Comparison of ENCODE assay signal across 39 cellular contexts in the genomic region with DNA sequence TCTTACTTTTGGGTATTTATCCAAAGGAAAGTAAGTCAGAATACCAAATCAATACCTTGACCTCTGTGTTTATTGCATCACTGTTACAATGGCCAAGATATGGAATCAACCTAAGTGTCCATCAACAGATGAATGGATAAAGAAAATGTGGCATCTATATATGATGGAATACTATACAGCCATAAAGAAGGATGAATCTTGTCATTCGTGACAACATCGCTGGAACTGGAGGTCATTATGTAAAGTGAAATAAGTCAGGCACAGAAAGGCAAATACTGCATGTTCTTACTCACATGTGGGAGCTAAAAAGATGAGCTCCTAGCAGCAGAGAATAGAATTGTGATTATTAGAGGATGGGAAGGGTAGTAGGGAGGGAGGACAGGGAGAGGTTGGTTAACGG. TPM values are rescaled to one million over a fixed set of nuclear protein-coding genes. Genes with fewer than 3 reads are reported as not detected.
A peak's percentile ranks its signal among the peaks of the same experiment; 100 is the strongest.
DNase-seq lines count a peak whose midpoint lies in the region; ATAC-seq, FAIRE-seq and TF ChIP-seq lines count a peak whose summit lies in the region.
"Had no signal": no experiment of that assay in that cellular context is flagged by ENCODE, and none has a peak within 500 bp of the region (broad histone marks: within the 10 kb centered on the region; RNA-seq: fewer than 3 reads in every experiment).

No MANE protein-coding gene starts in this region.

- H3K27me3 ChIP-seq in HepG2 (ENCODE audit: control insufficient read depth in 1 of 2, insufficient read depth in 2 of 2, low read length in 2 of 2) (peaks cover 2 to 5% of the 10 kb centered on the region in 2 experiments; a peak in 2 of 5 replicates), right lobe of liver (no peaks in the 10 kb centered on the region), K562 (ENCODE audit: control insufficient read depth in 2 of 2, insufficient read depth in 2 of 2, low read length in 2 of 2) (peaks cover 9 to 21% of the 10 kb centered on the region in 2 experiments; a peak in 3 of 5 replicates)
- H3K27me3 ChIP-seq: BE2C; BLaER1; BLaER1 treated with 17β-estradiol and CSF1 and Interleukin-3, amounts not matched to agents 10 nM and 100 nM had no signal

- H3K79me2 ChIP-seq in HepG2 (ENCODE audit: insufficient read depth, low read length) (no peaks in the 10 kb centered on the region), K562 (ENCODE audit: control insufficient read depth, insufficient read depth, low read length) (no peaks in the 10 kb centered on the region)

- H3K4me2 ChIP-seq in HepG2 (ENCODE audit: low read depth, low read length) (no peak overlapping the region), K562 (ENCODE audit: insufficient read depth, low read length) (no peak overlapping the region)
- H3K4me2 ChIP-seq: A549; BLaER1; BLaER1 treated with 17β-estradiol and CSF1 and Interleukin-3, amounts not matched to agents 10 nM and 100 nM had no signal

- no TSS peak for BruUV-seq in HepG2 (replicated peaks; lab: Mats Ljungman, UMichigan)
- BruUV-seq in K562 (replicated peaks; lab: Mats Ljungman, UMichigan) = no TSS peak

- WGBS in HepG2 (ENCODE audit: low lambda C conversion rate) = 58% methylated on average over 3 of the region's 3 CpGs
- 63% methylated on average over 3 of the region's 3 CpGs for WGBS in right lobe of liver (ENCODE audit: insufficient coverage, low coverage, low lambda C conversion rate, missing lambda C conversion rate)
- 3% methylated on average over 3 of the region's 3 CpGs for WGBS in K562 (ENCODE audit: insufficient coverage, low coverage, missing lambda C conversion rate)

- DNase-seq in HepG2 (ENCODE audit: low spot score) = no peak
- no peak for DNase-seq in right lobe of liver
- no peak for DNase-seq in GM19239 (ENCODE audit: insufficient read length, low spot score)
- no peak for DNase-seq in K562 (ENCODE audit: extremely low read depth in 1 of 4, low spot score in 3 of 4)
- no peak for DNase-seq in hypothalamus (lab: John Stamatoyannopoulos, UW)
- no peak for DNase-seq in ureter (ENCODE audit: low spot score)
- DNase-seq in activated CD4-positive, alpha-beta T cell treated with anti-CD3 and anti-CD28 coated beads for 48 hours = no peak
- DNase-seq: 8988T; ACHN; AML-193; BE2C; C1 segment of cervical spinal cord; Caco-2; Calu3; CD4-positive, alpha-beta memory T cell; CD4-positive, alpha-beta T cell; CD4-positive, CD25-positive, alpha-beta regulatory T cell; CD8-positive, alpha-beta memory T cell; CD8-positive, alpha-beta T cell; COR-L47; DMS 273 treated with DMSO at 0.1 percent for 48 hours; DMS153; DMS53; DMS79; DMS79 treated with DMSO at 0.1 percent for 48 hours; DND-41; EL had no signal

- no peak overlapping the region for H3K27ac ChIP-seq in HepG2 (ENCODE audit: extremely low read length, insufficient read depth, low read length)
- H3K27ac ChIP-seq in right lobe of liver = no peak overlapping the region
- H3K27ac ChIP-seq in HEK293 (ENCODE audit: extremely low read depth, low read depth, low read length) = no peak overlapping the region
- no peak overlapping the region for H3K27ac ChIP-seq in K562 (ENCODE audit: extremely low read depth, low read depth, low read length)
- H3K27ac ChIP-seq: 22Rv1; A549; BLaER1; BLaER1 treated with 17β-estradiol and CSF1 and Interleukin-3, amounts not matched to agents 10 nM and 100 nM; C4-2B had no signal

- in situ Hi-C loops in HepG2 (cut with HindIII; ENCODE audit: extremely low pct_ligation_motif_present, low pct_unique_long_range_greater_than_20kb) (no loop called here), K562 (cut with MboI) (no loop called here)

- TF ChIP-seq CTCF in HepG2 (CRISPR knock-in tag; IDR thresholded peaks at IDR 0.05) (no peak), right lobe of liver (IDR thresholded peaks at IDR 0.05) (no peak), HEK293 (tag by site-specific recombination; IDR thresholded peaks at IDR 0.05) (no peak), K562 (IDR thresholded peaks at IDR 0.05 in 2 of 3, conservative IDR thresholded peaks at IDR 0.05 in 1 of 3; ENCODE audit: insufficient read depth in 2 of 3, low read depth in 1 of 3, low read length in 3 of 3) (no peak)

- H3K4me3 ChIP-seq in HepG2 (replicated peaks in 1 of 3; ENCODE audit: insufficient read depth in 1 of 3, low read depth in 2 of 3, low read length in 3 of 3) (no peak overlapping the region), right lobe of liver (no peak overlapping the region), HEK293 (ENCODE audit: low read depth, low read length) (no peak overlapping the region), K562 (no peak overlapping the region)
- H3K4me3 ChIP-seq: A549; BLaER1; BLaER1 treated with 17β-estradiol and CSF1 and Interleukin-3, amounts not matched to agents 10 nM and 100 nM had no signal

- ATAC-seq in HepG2 (no peak), right lobe of liver (no peak), K562 (no peak)
- ATAC-seq: A549; CD8-positive, alpha-beta T cell had no signal

- H3K9ac ChIP-seq in HepG2 (ENCODE audit: insufficient read depth, low read depth, low read length) (no peak overlapping the region), K562 (ENCODE audit: insufficient read depth in 1 of 2, low read depth in 2 of 2, low read length in 2 of 2) (no peak overlapping the region)
- H3K9ac ChIP-seq: BLaER1; BLaER1 treated with 17β-estradiol and CSF1 and Interleukin-3, amounts not matched to agents 10 nM and 100 nM had no signal

- no peak for TF ChIP-seq EP300 in HepG2 (IDR thresholded peaks at IDR 0.05; ENCODE audit: low read depth in 2 of 2, low read length in 2 of 2)
- TF ChIP-seq EP300 in HepG2 (CRISPR knock-in tag; IDR thresholded peaks at IDR 0.05; ENCODE audit: borderline replicate concordance) = no peak
- TF ChIP-seq EP300 in K562 (IDR thresholded peaks at IDR 0.05; ENCODE audit: low read length) = no peak

- POLR2A ChIA-PET in HepG2 (lab: Yijun Ruan, JAX) = no interaction called here
- POLR2A ChIA-PET in HEK293 (lab: Yijun Ruan, JAX) = no interaction called here
- POLR2A ChIA-PET in K562 (lab: Yijun Ruan, JAX) = interaction anchor here (0.6 kb wide), 1 partner anchor 69 kb away, joined by 3 read pairs; no protein-coding TSS in a partner anchor

- H2AFZ ChIP-seq in HepG2 (ENCODE audit: low read length) (no peak overlapping the region), K562 (ENCODE audit: low read depth, low read length) (no peak overlapping the region)

- no peak for TF ChIP-seq RAD21 in HepG2 (CRISPR knock-in tag; IDR thresholded peaks at IDR 0.05)
- no peak for TF ChIP-seq RAD21 in K562 (CRISPR knock-in tag; conservative IDR thresholded peaks at IDR 0.05 in 1 of 2, IDR thresholded peaks at IDR 0.05 in 1 of 2)

- H3K4me1 ChIP-seq in HepG2 (ENCODE audit: insufficient read depth, low read length) (no peaks in the 10 kb centered on the region), right lobe of liver (no peaks in the 10 kb centered on the region), HEK293 (ENCODE audit: control insufficient read depth, insufficient read depth, low read length) (no peaks in the 10 kb centered on the region), K562 (replicated peaks in 1 of 2; ENCODE audit: control insufficient read depth in 2 of 2, insufficient read depth in 2 of 2, low read length in 2 of 2) (peaks cover 0 to 3% of the 10 kb centered on the region in 2 experiments; a peak in 2 of 5 replicates)
- H3K4me1 ChIP-seq: A549, BE2C had no signal

- no peak for TF ChIP-seq POLR2A in HepG2 (IDR thresholded peaks at IDR 0.05; ENCODE audit: insufficient read depth in 1 of 2, low read depth in 2 of 2, low read length in 2 of 2)
- no peak for TF ChIP-seq POLR2A in right lobe of liver (IDR thresholded peaks at IDR 0.05)
- no peak for TF ChIP-seq POLR2A in K562 (conservative IDR thresholded peaks at IDR 0.05)

- H3K36me3 ChIP-seq in HepG2 (replicated peaks in 1 of 2; ENCODE audit: control insufficient read depth in 1 of 2, insufficient read depth in 2 of 2, low read length in 2 of 2) (no peaks in the 10 kb centered on the region), right lobe of liver (no peaks in the 10 kb centered on the region), HEK293 (ENCODE audit: control insufficient read depth in 2 of 2, insufficient read depth in 1 of 2, low read length in 2 of 2) (no peaks in the 10 kb centered on the region), K562 (ENCODE audit: control insufficient read depth, insufficient read depth, low read length) (no peaks in the 10 kb centered on the region)
- H3K36me3 ChIP-seq: BE2C had no signal

- H4K20me1 ChIP-seq in HepG2 (ENCODE audit: insufficient read depth, low read length) = no peaks in the 10 kb centered on the region
- H4K20me1 ChIP-seq in K562 (replicated peaks; ENCODE audit: control insufficient read depth, insufficient read depth, low read length) = 0 out of 2 replicates have a peak, but pooled peaks cover 3% of the 10 kb centered on the region
- H4K20me1 ChIP-seq: BLaER1; BLaER1 treated with 17β-estradiol and CSF1 and Interleukin-3, amounts not matched to agents 10 nM and 100 nM had no signal

- H3K9me3 ChIP-seq in HepG2 (ENCODE audit: low read length) (peaks cover 30% of the 10 kb centered on the region), right lobe of liver (no peaks in the 10 kb centered on the region), HEK293 (ENCODE audit: control insufficient read depth, insufficient read depth, low read depth, low read length) (no peaks in the 10 kb centered on the region), K562 (replicated peaks; ENCODE audit: control insufficient read depth, insufficient read depth, low read depth, low read length) (peaks cover 6% of the 10 kb centered on the region)
- H3K9me3 ChIP-seq: BE2C had no signal

- FAIRE-seq in HepG2 (lab: Jason Lieb, UNC) (no peak), GM19239 (lab: Jason Lieb, UNC) (peak; percentile 33), K562 (lab: Jason Lieb, UNC) (no peak)
- FAIRE-seq: A204.1, A549, D721Med had no signal

- no peaks in the 10 kb centered on the region for H3K9me1 ChIP-seq in K562 (ENCODE audit: control insufficient read depth, insufficient read depth, low read length)

- intact Hi-C loops in HepG2 (cut with micrococcal nuclease; ENCODE audit: unreplicated experiment) (no loop called here), right lobe of liver (cut with DNase I) (no loop called here), K562 (cut with micrococcal nuclease) (no loop called here)

- CTCF ChIA-PET in HepG2 (lab: Yijun Ruan, JAX; ENCODE audit: low intra/inter-chr PET ratio, low total read pairs) (no interaction called here), HEK293 (lab: Yijun Ruan, JAX) (interaction anchor here (0.6 to 0.7 kb wide), 2 partner anchors 16 to 56 kb away, joined by 3 read pairs; no protein-coding TSS in a partner anchor), K562 (lab: Yijun Ruan, JAX; ENCODE audit: low intra/inter-chr PET ratio) (no interaction called here)

RNA-seq across cellular contexts. Expression of a gene that starts 34.6 kb away (rescaled TPM):
- total RNA-seq in HepG2 (2016; rRNA removed; fragmentation: Illumina TruSeq; extraction: Trizol) (not detected in 2 replicates), right lobe of liver (under 1 TPM in 1 of 6 experiments, not detected in 5; 0.12 TPM), K562 (2014; rRNA removed) (not detected in 2 replicates), K562 (2014; rRNA removed; fragmentation: Illumina TruSeq; extraction: Trizol) (0.03 and 0.04 TPM in 2 replicates), K562 (2015; rRNA removed; fragmentation: Illumina TruSeq; extraction: Trizol) (0.04 TPM in 1 of 2 replicates, not detected in the other), K562 (2021) (0.04 TPM in 1 of 2 replicates, not detected in the other), ureter (not detected)
- total RNA-seq in HepG2 (2016; cell fraction: cytosol; rRNA removed; fragmentation: Illumina TruSeq; extraction: Trizol; ENCODE audit: low read depth) = not detected in 2 replicates
- not detected in 2 replicates for total RNA-seq in HepG2 (2016; cell fraction: insoluble cytoplasmic fraction; rRNA removed; fragmentation: Illumina TruSeq; extraction: Trizol)
- total RNA-seq in HepG2 (2016; cell fraction: membrane; rRNA removed; fragmentation: Illumina TruSeq; extraction: Trizol) = not detected in 2 replicates
- total RNA-seq in HepG2 (2016; cell fraction: nucleus; rRNA removed; fragmentation: Illumina TruSeq; extraction: Trizol) = not detected in 2 replicates
- polyA plus RNA-seq in HepG2 (2011; rRNA removed) (not detected in 2 replicates), K562 (2011; rRNA removed) (0.01 and 0.03 TPM in 2 replicates), K562 (2014; fragmentation: Illumina TruSeq; extraction: Trizol) (not detected in 2 replicates), K562 (2014; fragmentation: Nextera tagmentation; extraction: Ambion mirVana) (under 1 TPM in 1 of 2 experiments, not detected in 1; 0.01 TPM), K562 (2014; rRNA removed) (0.03 TPM in 1 of 2 replicates, not detected in the other)
- not detected in 2 replicates for polyA plus RNA-seq in HepG2 (2011; cell fraction: cytosol; rRNA removed)
- not detected in 2 replicates for polyA plus RNA-seq in HepG2 (2011; cell fraction: nucleus; rRNA removed)
- polyA plus RNA-seq in HepG2 (2012) = not detected in 2 replicates
- polyA plus RNA-seq in HepG2 (2016; cell fraction: cytosol; fragmentation: Illumina TruSeq; extraction: Trizol; ENCODE audit: low read depth) = not detected in 2 replicates
- polyA plus RNA-seq in HepG2 (2016; cell fraction: insoluble cytoplasmic fraction; fragmentation: Illumina TruSeq; extraction: Trizol; ENCODE audit: low read depth) = not detected in 2 replicates
- polyA plus RNA-seq in HepG2 (2016; cell fraction: membrane; fragmentation: Illumina TruSeq; extraction: Trizol; ENCODE audit: low read depth) = not detected in 2 replicates
- not detected in 2 replicates for polyA plus RNA-seq in HepG2 (2016; cell fraction: nucleus; fragmentation: Illumina TruSeq; extraction: Trizol; ENCODE audit: insufficient read depth, low read depth)
- 0.08 and 0.12 TPM in 2 replicates for polyA minus RNA-seq in HepG2 (2011; rRNA and poly(A)+ RNA removed; ENCODE audit: low replicate concordance)
- polyA minus RNA-seq in HepG2 (2011; cell fraction: cytosol; rRNA and poly(A)+ RNA removed) = not detected in 2 replicates
- 0.12 TPM in 1 of 2 replicates, not detected in the other for polyA minus RNA-seq in HepG2 (2011; cell fraction: nucleus; rRNA and poly(A)+ RNA removed)
- total RNA-seq in K562 (2011; cell fraction: chromatin; rRNA removed; ENCODE audit: low replicate concordance) = 0.05 and 0.18 TPM in 2 replicates
- total RNA-seq in K562 (2011; cell fraction: nucleolus; rRNA removed) = 0.13 and 0.17 TPM in 2 replicates
- total RNA-seq in K562 (2011; cell fraction: nucleoplasm; rRNA removed) = 0.07 TPM in 1 of 2 replicates, not detected in the other
- polyA plus RNA-seq in K562 (2011; cell fraction: cytosol; rRNA removed) = 0.01 TPM in 1 of 2 replicates, not detected in the other
- polyA plus RNA-seq in K562 (2011; cell fraction: nucleus; rRNA removed) = 0.04 and 0.06 TPM in 2 replicates
- 0.01 and 0.03 TPM in 2 replicates for polyA plus RNA-seq in K562 (2012)
- polyA minus RNA-seq in K562 (2011; rRNA and poly(A)+ RNA removed) = 0.06 and 0.07 TPM in 2 replicates
- not detected in 2 replicates for polyA minus RNA-seq in K562 (2011; cell fraction: cytosol; rRNA and poly(A)+ RNA removed)
- 0.11 and 0.13 TPM in 2 replicates for polyA minus RNA-seq in K562 (2011; cell fraction: nucleus; rRNA and poly(A)+ RNA removed)
- total RNA-seq: A172; CD4-positive, CD25-positive, alpha-beta regulatory T cell had no signal
- polyA plus RNA-seq: AG04450; BJ; CD14-positive monocyte; CD4-positive, alpha-beta memory T cell; CD4-positive, CD25-positive, alpha-beta regulatory T cell; CD8-positive, alpha-beta memory T cell had no signal
